Comparison of ENCODE assay signal across 13 cellular contexts in the genomic region with DNA sequence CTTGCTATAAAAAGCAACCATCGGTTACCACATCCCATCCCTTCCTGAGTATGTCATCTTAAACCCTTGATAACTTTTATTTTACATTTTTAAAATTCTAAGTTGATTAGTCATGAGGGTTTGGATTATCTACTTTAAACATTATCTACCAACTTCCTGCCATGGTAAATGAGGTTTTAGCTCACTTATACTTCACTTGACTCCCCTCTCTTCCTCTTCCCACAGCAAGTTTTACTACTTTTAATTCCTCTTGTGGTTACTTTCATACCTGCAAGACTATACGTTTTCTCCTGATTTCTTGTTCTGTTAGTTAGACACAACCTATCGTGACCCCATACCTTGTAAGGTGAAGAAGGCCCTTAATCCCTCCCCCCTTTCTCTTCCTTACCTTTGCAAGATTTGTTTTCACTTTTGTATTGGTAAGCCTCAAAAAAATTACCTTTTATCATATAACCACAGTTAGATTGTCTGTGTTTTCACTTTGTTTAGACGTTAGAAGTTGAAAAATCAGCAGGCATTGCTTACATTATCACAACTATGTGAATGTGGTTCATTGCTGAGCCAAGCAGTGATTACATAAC.
DNase-seq lines count a peak whose midpoint lies in the region; ATAC-seq and TF ChIP-seq lines count a peak whose summit lies in the region.
"Had no signal": no experiment of that assay in that cellular context is flagged by ENCODE, and none has a peak within 500 bp of the region (broad histone marks: within the 10 kb centered on the region; RNA-seq: fewer than 3 reads in every experiment).

No MANE protein-coding gene starts in this region.

- no peak overlapping the region for H3K4me3 ChIP-seq in OCI-LY3 (ENCODE audit: low read length)
- H3K4me3 ChIP-seq in choroid plexus epithelial cell (ENCODE audit: low read depth, low read length) = no peak overlapping the region
- H3K4me3 ChIP-seq: K562, SJCRH30 had no signal

- TF ChIP-seq CTCF in OCI-LY3 (IDR thresholded peaks at IDR 0.05; ENCODE audit: low read depth, low read length) (no peak), choroid plexus epithelial cell (conservative IDR thresholded peaks at IDR 0.05; ENCODE audit: low read depth, low read length) (no peak)

- peak overlapping the region; percentile 6 to 47 for H3K4me3 Mint-ChIP-seq in stimulated activated naive CD8-positive, alpha-beta T cell treated with anti-CD3 and anti-CD28 coated beads, Interleukin-15, amount 100 ng/mL, for 72 hours
- H3K4me3 Mint-ChIP-seq: neural crest cell; stimulated activated naive CD8-positive, alpha-beta T cell treated with anti-CD3 and anti-CD28 coated beads, Interleukin-15, Interleukin-2, amounts not matched to agents 100 ng/mL and 50 ng/mL, for 24 hours had no signal

- no peaks in the 10 kb centered on the region for H3K79me2 ChIP-seq in OCI-LY3 (ENCODE audit: low read length)

- peaks cover 16% of the 10 kb centered on the region for H3K4me1 ChIP-seq in OCI-LY3 (ENCODE audit: low read length)

- H3K9me3 Mint-ChIP-seq in stimulated activated naive CD8-positive, alpha-beta T cell treated with anti-CD3 and anti-CD28 coated beads, Interleukin-15, amount 100 ng/mL, for 72 hours = no peaks in the 10 kb centered on the region
- H3K9me3 Mint-ChIP-seq: neural crest cell; stimulated activated naive CD8-positive, alpha-beta T cell treated with anti-CD3 and anti-CD28 coated beads, Interleukin-15, Interleukin-2, amounts not matched to agents 100 ng/mL and 50 ng/mL, for 24 hours had no signal

- no peaks in the 10 kb centered on the region for H3K36me3 ChIP-seq in OCI-LY3 (replicated peaks; ENCODE audit: low read depth, low read length)
- H3K36me3 ChIP-seq: SJCRH30 had no signal

- peak overlapping the region in 1 of 2 donors; percentile 28 for H3K27ac Mint-ChIP-seq in stimulated activated naive CD8-positive, alpha-beta T cell treated with anti-CD3 and anti-CD28 coated beads, Interleukin-15, amount 100 ng/mL, for 72 hours
- H3K27ac Mint-ChIP-seq: stimulated activated naive CD8-positive, alpha-beta T cell treated with anti-CD3 and anti-CD28 coated beads, Interleukin-15, Interleukin-2, amounts not matched to agents 100 ng/mL and 50 ng/mL, for 24 hours had no signal

- H3K4me2 ChIP-seq in OCI-LY3 (ENCODE audit: low read length) = peak overlapping the region; percentile 20

- peaks cover 28% of the 10 kb centered on the region for H3K4me1 Mint-ChIP-seq in stimulated activated naive CD8-positive, alpha-beta T cell treated with anti-CD3 and anti-CD28 coated beads, Interleukin-15, amount 100 ng/mL, for 72 hours
- H3K4me1 Mint-ChIP-seq: neural crest cell had no signal

- H3K27me3 Mint-ChIP-seq in stimulated activated naive CD8-positive, alpha-beta T cell treated with anti-CD3 and anti-CD28 coated beads, Interleukin-15, amount 100 ng/mL, for 72 hours = no peaks in the 10 kb centered on the region
- H3K27me3 Mint-ChIP-seq: stimulated activated naive CD8-positive, alpha-beta T cell treated with anti-CD3 and anti-CD28 coated beads, Interleukin-15, Interleukin-2, amounts not matched to agents 100 ng/mL and 50 ng/mL, for 24 hours had no signal

- H2AFZ ChIP-seq in OCI-LY3 (ENCODE audit: low read depth, low read length) = no peak overlapping the region

- H3K9ac ChIP-seq in OCI-LY3 (ENCODE audit: low read length) = no peak overlapping the region

- no peaks in the 10 kb centered on the region for H4K20me1 ChIP-seq in OCI-LY3 (ENCODE audit: insufficient read depth, low read length)

- H3K27me3 ChIP-seq in OCI-LY3 (ENCODE audit: low read depth, low read length) = no peaks in the 10 kb centered on the region
- H3K27me3 ChIP-seq: SJCRH30 had no signal

- DNase-seq in stimulated activated naive CD8-positive, alpha-beta T cell treated with anti-CD3 and anti-CD28 coated beads, Interleukin-15, amount 100 ng/mL, for 72 hours = no peak
- no peak for DNase-seq in stimulated activated naive CD8-positive, alpha-beta T cell treated with anti-CD3 and anti-CD28 coated beads, Interleukin-15, Interleukin-2, amounts not matched to agents 100 U/mL and 50 U/mL, for 24 hours
- peak; percentile 41 for DNase-seq in choroid plexus epithelial cell (ENCODE audit: low read depth)
- no peak for DNase-seq in DMS 273 treated with DMSO at 0.1 percent for 48 hours (lab: John Stamatoyannopoulos, UW)
- no peak for DNase-seq in NCI-H1694 (lab: John Stamatoyannopoulos, UW)
- DNase-seq: NCI-H446 treated with DMSO at 0.1 percent for 48 hours had no signal

- peak; percentile 85 for ATAC-seq in stimulated activated naive CD8-positive, alpha-beta T cell treated with anti-CD3 and anti-CD28 coated beads, Interleukin-15, amount 100 ng/mL, for 72 hours
- ATAC-seq in stimulated activated naive CD8-positive, alpha-beta T cell treated with anti-CD3 and anti-CD28 coated beads, Interleukin-15, Interleukin-2, amounts not matched to agents 100 U/mL and 50 U/mL, for 24 hours = no peak
- ATAC-seq in HG03521 (IDR thresholded peaks at IDR 0.05; ENCODE audit: unreplicated experiment) = no peak
- no peak for ATAC-seq in GM19324 (IDR thresholded peaks at IDR 0.05; ENCODE audit: low FRiP score, unreplicated experiment)
- ATAC-seq: K562 had no signal

- H3K9me3 ChIP-seq in OCI-LY3 (ENCODE audit: insufficient read depth, low read length) = no peaks in the 10 kb centered on the region
- H3K9me3 ChIP-seq: SJCRH30 had no signal

- H3K27ac ChIP-seq in OCI-LY3 (ENCODE audit: low read length) = no peak overlapping the region
- H3K27ac ChIP-seq: SJCRH30 had no signal
